11 cellular contexts compared by ENCODE assay signal in the genomic region with DNA sequence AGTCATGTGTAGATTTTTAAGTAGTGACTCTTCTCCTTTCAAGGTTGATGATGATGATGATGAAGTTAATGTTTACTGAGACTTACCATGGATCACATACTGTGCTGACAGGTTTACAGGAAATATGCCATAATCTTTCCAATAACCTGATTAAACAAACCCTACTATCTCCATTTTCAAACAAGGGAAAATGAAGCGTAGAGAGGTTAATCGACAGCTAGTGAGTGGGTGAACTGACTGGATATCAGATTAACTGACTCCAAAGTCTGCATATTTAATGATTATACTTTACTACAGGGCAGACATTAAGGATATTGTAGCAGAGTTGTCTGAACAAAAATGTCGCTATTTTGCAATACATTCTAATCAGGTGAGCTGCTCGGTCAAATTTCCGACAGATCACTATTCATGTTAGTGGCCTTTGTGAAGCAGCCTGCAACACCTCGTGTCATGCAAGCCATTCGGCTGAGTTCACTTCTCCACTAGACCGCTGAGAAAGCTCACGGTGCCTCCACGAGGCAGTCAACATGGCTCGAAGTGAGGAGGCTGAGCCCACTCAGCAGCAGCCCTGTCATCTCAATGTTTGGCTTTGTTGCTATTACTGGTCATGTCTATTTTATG.
DNase-seq lines count a peak whose midpoint lies in the region; ATAC-seq and TF ChIP-seq lines count a peak whose summit lies in the region.
"Had no signal": no experiment of that assay in that cellular context is flagged by ENCODE, and none has a peak within 500 bp of the region (broad histone marks: within the 10 kb centered on the region; RNA-seq: fewer than 3 reads in every experiment).

No MANE protein-coding gene starts in this region.

- no peaks in the 10 kb centered on the region for H3K27me3 Mint-ChIP-seq in Calu3 (ENCODE audit: unreplicated experiment)

- H3K27ac ChIP-seq in esophagus muscularis mucosa (replicated peaks in 1 of 4) = peak overlapping the region; percentile 4 to 51 (median 44)

- H3K4me3 Mint-ChIP-seq in Calu3 (ENCODE audit: low read depth, unreplicated experiment) = peak overlapping the region; percentile 30

- CTCF ChIA-PET in Calu3 (lab: Charles Lee) = interaction anchor here (0.5 to 2.5 kb wide), 9 partner anchors 9 to 237 kb away, joined by 3 to 22 read pairs (median 4); no protein-coding TSS in a partner anchor

- intact Hi-C loops in Calu3 (cut with micrococcal nuclease; ENCODE audit: unreplicated experiment) (loop anchor here (1.0 to 5.0 kb wide), 9 partner anchors 45 to 436 kb away; partner anchors contain the start of gene ZBTB11), esophagus muscularis mucosa (cut with DNase I) (no loop called here)

- DNase-seq in Calu3 = peak; percentile 79
- peak; percentile 25 for DNase-seq in SK-N-DZ (ENCODE audit: low spot score)
- DNase-seq in esophagus muscularis mucosa (ENCODE audit: extremely low spot score) = no peak
- peak; percentile 99 for DNase-seq in renal cortical epithelial cell (ENCODE audit: low read depth)
- DNase-seq in DMS 273 treated with DMSO at 0.1 percent for 48 hours (lab: John Stamatoyannopoulos, UW) = no peak
- no peak for DNase-seq in stimulated activated CD4-positive, alpha-beta T cell treated with anti-CD3 and anti-CD28 coated beads, Interleukin-2, amount 100 ng/mL, for 48 hours
- DNase-seq in NCI-H2107 (lab: John Stamatoyannopoulos, UW) = no peak
- DNase-seq: cerebellar nuclear complex, retina, substantia nigra had no signal

- peak overlapping the region; percentile 97 for H3K27ac Mint-ChIP-seq in Calu3 (ENCODE audit: unreplicated experiment)

- H3K4me1 ChIP-seq in esophagus muscularis mucosa = peaks cover 0 to 12% (median 2%) of the 10 kb centered on the region in 4 donors

- ATAC-seq in GM21529 (IDR thresholded peaks at IDR 0.05; ENCODE audit: unreplicated experiment) = no peak

- no peaks in the 10 kb centered on the region for H3K9me3 Mint-ChIP-seq in Calu3 (ENCODE audit: low read depth, unreplicated experiment)

- H3K27me3 ChIP-seq in esophagus muscularis mucosa = no peaks in the 10 kb centered on the region

- H3K36me3 ChIP-seq in esophagus muscularis mucosa = no peaks in the 10 kb centered on the region

- no TSS peak for BruUV-seq in Calu3 (replicated peaks; lab: Mats Ljungman, UMichigan)

- TF ChIP-seq EP300 in esophagus muscularis mucosa (IDR thresholded peaks at IDR 0.05) = no peak

- H3K9me3 ChIP-seq in esophagus muscularis mucosa = no peaks in the 10 kb centered on the region

- peaks cover 7% of the 10 kb centered on the region for H3K36me3 Mint-ChIP-seq in Calu3 (ENCODE audit: insufficient read depth, unreplicated experiment)

- no peak for TF ChIP-seq POLR2A in esophagus muscularis mucosa (IDR thresholded peaks at IDR 0.05; ENCODE audit: low read depth)

- no peak for TF ChIP-seq CTCF in Calu3 (IDR thresholded peaks at IDR 0.05; ENCODE audit: unreplicated experiment)
- TF ChIP-seq CTCF in esophagus muscularis mucosa (IDR thresholded peaks at IDR 0.05) = no peak

- peaks cover 44% of the 10 kb centered on the region for H3K4me1 Mint-ChIP-seq in Calu3 (ENCODE audit: low read depth, unreplicated experiment)

- 59% methylated on average over 11 of the region's 11 CpGs for WGBS in esophagus muscularis mucosa

- no peak overlapping the region for H3K4me3 ChIP-seq in esophagus muscularis mucosa

Comparison
In these comparisons a context has a peak if more than half of its experiments do, and no peak if none do; other contexts are left out.
1. DNase-seq: peak in Calu3 (single experiment), SK-N-DZ (single experiment) and renal cortical epithelial cell (single experiment); none in esophagus muscularis mucosa (single experiment), DMS 273 treated with DMSO at 0.1 percent for 48 hours (single experiment), stimulated activated CD4-positive, alpha-beta T cell treated with anti-CD3 and anti-CD28 coated beads, Interleukin-2, amount 100 ng/mL, for 48 hours (0 of 2) and NCI-H2107 (single experiment).